In genomic region chr15:35886765-35887164, GRCh38 we compare ENCODE assay signal across 22 cellular contexts.
A peak's percentile ranks its signal among the peaks of the same experiment; 100 is the strongest.
DNase-seq lines count a peak whose midpoint lies in the region; ATAC-seq and TF ChIP-seq lines count a peak whose summit lies in the region.
"Had no signal": no experiment of that assay in that cellular context is flagged by ENCODE, and none has a peak within 500 bp of the region (broad histone marks: within the 10 kb centered on the region; RNA-seq: fewer than 3 reads in every experiment).

No MANE protein-coding gene starts in this region.

- ATAC-seq in GM18505 (IDR thresholded peaks at IDR 0.05; ENCODE audit: unreplicated experiment) (no peak), GM19455 (IDR thresholded peaks at IDR 0.05; ENCODE audit: unreplicated experiment) (no peak)
- ATAC-seq: effector memory CD8-positive, alpha-beta T cell; Panc1; sciatic nerve had no signal

- no peaks in the 10 kb centered on the region for H3K4me1 ChIP-seq in left ventricle myocardium inferior

- no peak for TF ChIP-seq CTCF in astrocyte of the spinal cord (IDR thresholded peaks at IDR 0.05; ENCODE audit: low read depth, low read length)
- no peak for TF ChIP-seq CTCF in fibroblast of villous mesenchyme (IDR thresholded peaks at IDR 0.05; ENCODE audit: insufficient read depth, low read depth, low read length)
- no peak for TF ChIP-seq CTCF in left ventricle myocardium inferior (IDR thresholded peaks at IDR 0.05; ENCODE audit: borderline replicate concordance)

- intact Hi-C loops in left ventricle myocardium inferior (cut with micrococcal nuclease), result no loop called here

- H3K4me3 ChIP-seq in astrocyte of the spinal cord (ENCODE audit: low read depth, low read length), result no peak overlapping the region
- no peak overlapping the region for H3K4me3 ChIP-seq in fibroblast of villous mesenchyme (ENCODE audit: low read depth, low read length)
- H3K4me3 ChIP-seq in left ventricle myocardium inferior, result no peak overlapping the region

- DNase-seq in EH (ENCODE audit: low read depth) (peak; percentile 11), LHCN-M2 (ENCODE audit: low read depth) (peak; percentile 41), astrocyte of the spinal cord (ENCODE audit: low read depth, low spot score) (peak; percentile 24), fibroblast of villous mesenchyme (ENCODE audit: low read depth) (peak; percentile 23), AG20443 (ENCODE audit: low spot score) (no peak), left ventricle myocardium inferior (no peak)
- DNase-seq: ACHN; activated CD4-positive, alpha-beta memory T cell treated with anti-CD3 and anti-CD28 coated beads for 36 hours; activated CD4-positive, CD25-positive, alpha-beta regulatory T cell; activated T-cell treated with anti-CD3 and anti-CD28 coated beads for 4 hours; effector memory CD8-positive, alpha-beta T cell; GDM1; hippocampal formation; naive B cell; NCI-H1092; NCI-H1930; T1000 had no signal

- no peak overlapping the region for H3K27ac ChIP-seq in left ventricle myocardium inferior (replicated peaks)
- H3K27ac ChIP-seq: C4-2B had no signal

- TF ChIP-seq POLR2A in GM18505 (IDR thresholded peaks at IDR 0.05; ENCODE audit: borderline replicate concordance, extremely low read depth, insufficient read depth, insufficient read length), result no peak

- H3K9me3 ChIP-seq in left ventricle myocardium inferior (replicated peaks), result no peaks in the 10 kb centered on the region

- no peaks in the 10 kb centered on the region for H3K36me3 ChIP-seq in left ventricle myocardium inferior

- no peaks in the 10 kb centered on the region for H3K27me3 ChIP-seq in left ventricle myocardium inferior (ENCODE audit: low read depth)

- in situ Hi-C loops in astrocyte of the spinal cord (cut with HindIII; ENCODE audit: low sequenced_read_pairs), result no loop called here

Comparison
In these comparisons a context has a peak if more than half of its experiments do, and no peak if none do; other contexts are left out.
1. DNase-seq: peak in EH (single experiment), LHCN-M2 (single experiment), astrocyte of the spinal cord (single experiment) and fibroblast of villous mesenchyme (single experiment); none in AG20443 (single experiment) and left ventricle myocardium inferior (single experiment).